19 cellular contexts compared by ENCODE assay signal in genomic region chr2:241548451-241548835, GRCh38.
"Had no signal": no experiment of that assay in that cellular context is flagged by ENCODE, and none has a peak within 500 bp of the region (broad histone marks: within the 10 kb centered on the region; RNA-seq: fewer than 3 reads in every experiment).

No MANE protein-coding gene starts in this region.

- H3K4me1 Mint-ChIP-seq: nephron had no signal

- H3K36me3 ChIP-seq: esophagus squamous epithelium, gastroesophageal sphincter, sigmoid colon had no signal

- H3K9me3 ChIP-seq: esophagus squamous epithelium, gastroesophageal sphincter, mucosa of descending colon, sigmoid colon had no signal

- H3K4me3 Mint-ChIP-seq: immature natural killer cell, nephron, type B pancreatic cell had no signal

- H3K27ac Mint-ChIP-seq: immature natural killer cell, nephron, type B pancreatic cell had no signal

- H3K9me3 Mint-ChIP-seq: immature natural killer cell, nephron, type B pancreatic cell had no signal

- H3K4me3 ChIP-seq: esophagus squamous epithelium, gastroesophageal sphincter, lung, mucosa of descending colon, sigmoid colon, skin epidermis had no signal

- FAIRE-seq: colon, kidney, urothelium cell line had no signal

- ATAC-seq: gastroesophageal sphincter, left colon, left ventricle myocardium superior, mucosa of descending colon had no signal

- DNase-seq: dermis blood vessel endothelial cell; esophagus squamous epithelium; foreskin fibroblast; glutamatergic neuron; immature natural killer cell; left colon; left ventricle myocardium superior; sigmoid colon; stimulated activated CD4-positive, alpha-beta T cell treated with anti-CD3 and anti-CD28 coated beads, Interleukin-2, amount 100 ng/mL, for 48 hours; stimulated activated naive CD4-positive, alpha-beta T cell treated with Interleukin-2 at 50 U/mL for 16 hours had no signal

- H3K27ac ChIP-seq: esophagus squamous epithelium, gastroesophageal sphincter, sigmoid colon, skin epidermis had no signal

- H3K36me3 Mint-ChIP-seq: immature natural killer cell, type B pancreatic cell had no signal
